Comparison of ENCODE assay signal across 8 cellular contexts in the genomic region with DNA sequence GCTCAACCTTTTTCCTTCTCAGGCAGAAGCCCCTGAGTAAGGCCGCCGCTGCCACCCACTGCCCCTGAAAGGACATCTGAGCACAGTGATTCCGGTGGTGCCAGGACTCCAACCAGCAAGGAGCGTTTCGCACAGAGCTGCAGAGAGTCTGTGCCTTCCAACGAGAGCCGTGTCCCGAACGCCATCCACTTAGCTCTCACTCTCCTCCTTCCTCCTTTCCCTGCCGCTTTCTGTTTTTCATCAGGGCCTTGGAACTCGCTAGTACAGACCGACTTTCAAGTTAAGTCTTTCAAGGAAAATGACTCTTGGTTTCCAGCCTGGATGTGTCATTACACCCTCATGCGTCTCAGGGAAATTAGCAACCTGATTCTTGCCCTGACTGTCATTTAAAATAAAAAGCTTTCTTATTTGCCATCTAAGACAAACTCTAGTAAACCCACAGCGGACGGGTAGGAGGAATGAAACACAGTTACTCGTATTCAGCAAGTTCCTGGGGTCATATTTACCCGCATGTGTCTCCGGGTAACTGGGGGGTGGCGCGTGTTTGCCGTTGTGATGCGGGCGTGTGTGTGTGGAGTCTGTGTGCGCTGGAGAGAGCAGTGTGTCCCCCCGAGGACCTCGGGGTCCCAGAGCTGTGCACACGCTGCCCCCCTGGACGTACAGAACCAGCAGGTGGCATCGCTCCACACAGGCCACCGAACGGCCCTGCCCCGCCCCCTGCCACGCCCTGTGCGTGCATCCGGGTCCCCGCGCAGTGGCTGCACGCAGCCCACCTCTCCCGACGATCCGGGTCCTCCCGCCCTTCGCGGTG. TPM values are rescaled to one million over a fixed set of nuclear protein-coding genes. Genes with fewer than 3 reads are reported as not detected.
DNase-seq lines count a peak whose midpoint lies in the region; TF ChIP-seq lines count a peak whose summit lies in the region.

No MANE protein-coding gene starts in this region.

- TF ChIP-seq POLR2A in tibial nerve (IDR thresholded peaks at IDR 0.05) = no peak

- H3K4me1 Mint-ChIP-seq in osteocyte (ENCODE audit: unreplicated experiment) = no peaks in the 10 kb centered on the region

- H3K27ac ChIP-seq in fibroblast of lung (ENCODE audit: insufficient read depth, low read length) (peak overlapping the region; percentile 27), tibial nerve (peak overlapping the region in 3 of 4 donors; percentile 9 to 66 (median 56))

- no peaks in the 10 kb centered on the region for H3K27me3 ChIP-seq in fibroblast of lung (ENCODE audit: control insufficient read depth, insufficient read depth, low read length)
- H3K27me3 ChIP-seq in tibial nerve = no peaks in the 10 kb centered on the region

- no peak overlapping the region for H3K4me3 Mint-ChIP-seq in osteocyte (ENCODE audit: unreplicated experiment)

- 29 to 43% methylated on average over 26 to 44 of the region's 44 CpGs for WGBS in tibial nerve, 2 donors

- H2AFZ ChIP-seq in fibroblast of lung (ENCODE audit: low read length) = peak overlapping the region; percentile 90

- H3K4me2 ChIP-seq in fibroblast of lung (ENCODE audit: extremely low read depth, insufficient read depth, low read length) = peak overlapping the region; percentile 95

- peak in 1 of 2 donors; percentile 9 for TF ChIP-seq CTCF in fibroblast of lung (conservative IDR thresholded peaks at IDR 0.05 in 1 of 2, IDR thresholded peaks at IDR 0.05 in 1 of 2; ENCODE audit: low read depth in 1 of 2, low read length in 2 of 2)
- TF ChIP-seq CTCF in osteocyte (IDR thresholded peaks at IDR 0.05) = no peak
- peak; percentile 5 to 67 (median 33) for TF ChIP-seq CTCF in tibial nerve (IDR thresholded peaks at IDR 0.05)

- DNase-seq in NCI-H748 (lab: John Stamatoyannopoulos, UW; ENCODE audit: unreplicated experiment) (peak; percentile 32), NCI-H748 treated with DMSO at 0.1 percent for 48 hours (lab: John Stamatoyannopoulos, UW) (no peak), NCI-H2171 (lab: John Stamatoyannopoulos, UW) (peak; percentile 88), activated T-cell treated with anti-CD3 and anti-CD28 coated beads for 4 hours (peak; percentile 26), fibroblast of lung (ENCODE audit: low read depth in 2 of 2) (peak; percentile 35 to 54), osteocyte (ENCODE audit: extremely low spot score, unreplicated experiment) (peak; percentile 79), tibial nerve (ENCODE audit: low spot score in 2 of 2) (no peak), OCI-M2 (lab: John Stamatoyannopoulos, UW; ENCODE audit: unreplicated experiment) (no peak)

- no peaks in the 10 kb centered on the region for H4K20me1 ChIP-seq in fibroblast of lung (ENCODE audit: control insufficient read depth, extremely low read depth, insufficient read depth, low read length)

- no peak overlapping the region for H3K27ac Mint-ChIP-seq in osteocyte (ENCODE audit: unreplicated experiment)

- H3K4me1 ChIP-seq in fibroblast of lung (ENCODE audit: control insufficient read depth, extremely low read depth, insufficient read depth, low read length) = no peaks in the 10 kb centered on the region
- H3K4me1 ChIP-seq in tibial nerve = peaks cover 0 to 11% (median 3%) of the 10 kb centered on the region in 4 donors

- no peaks in the 10 kb centered on the region for H3K36me3 Mint-ChIP-seq in osteocyte (ENCODE audit: unreplicated experiment)

- H3K79me2 ChIP-seq in fibroblast of lung (ENCODE audit: control insufficient read depth, insufficient read depth, low read length) = no peaks in the 10 kb centered on the region

- no peaks in the 10 kb centered on the region for H3K36me3 ChIP-seq in fibroblast of lung (ENCODE audit: control insufficient read depth, insufficient read depth, low read length)
- no peaks in the 10 kb centered on the region for H3K36me3 ChIP-seq in tibial nerve

- H3K9me3 ChIP-seq in fibroblast of lung (ENCODE audit: control insufficient read depth, insufficient read depth, low read depth, low read length) = no peaks in the 10 kb centered on the region
- no peaks in the 10 kb centered on the region for H3K9me3 ChIP-seq in tibial nerve

- H3K9ac ChIP-seq in fibroblast of lung (ENCODE audit: insufficient read depth, low read length) = peak overlapping the region; percentile 30

- peak overlapping the region; percentile 49 to 62 (median 54) for H3K4me3 ChIP-seq in fibroblast of lung (replicated peaks in 1 of 4; ENCODE audit: control extremely low read depth in 1 of 4, insufficient read depth in 1 of 4, low read depth in 3 of 4, low read length in 4 of 4)
- peak overlapping the region; percentile 43 to 59 (median 54) for H3K4me3 ChIP-seq in tibial nerve

- peak in 1 of 2 donors; percentile 15 for TF ChIP-seq EP300 in tibial nerve (IDR thresholded peaks at IDR 0.05)

- peaks cover 8% of the 10 kb centered on the region for H3K27me3 Mint-ChIP-seq in osteocyte (ENCODE audit: unreplicated experiment)

- H3K9me3 Mint-ChIP-seq in osteocyte (ENCODE audit: unreplicated experiment) = no peaks in the 10 kb centered on the region

RNA-seq across cellular contexts. Expression of a gene that starts 30.4 kb away (rescaled TPM):
- 32.5 and 73.7 TPM in 2 replicates for total RNA-seq in fibroblast of lung
- 4.2 and 9.8 TPM in 2 replicates for polyA plus RNA-seq in fibroblast of lung
- 5.4 and 9.5 TPM in 2 replicates for polyA plus RNA-seq in fibroblast of lung (2012)
- polyA minus RNA-seq in fibroblast of lung (ENCODE audit: low replicate concordance) = 6.0 and 12.2 TPM in 2 replicates
- 0.30 and 0.57 TPM in 2 replicates for total RNA-seq in osteocyte
- 10 to 100 TPM; 30.6 to 69.6 (median 36.1) TPM for total RNA-seq in tibial nerve

Comparison
In these comparisons a context has a peak if more than half of its experiments do, and no peak if none do; other contexts are left out.
1. DNase-seq: peak in NCI-H748 (single experiment), NCI-H2171 (single experiment), activated T-cell treated with anti-CD3 and anti-CD28 coated beads for 4 hours (single experiment), fibroblast of lung (2 of 2) and osteocyte (single experiment); none in NCI-H748 treated with DMSO at 0.1 percent for 48 hours (single experiment), tibial nerve (0 of 2) and OCI-M2 (single experiment).
2. RNA of a gene that starts 30.4 kb away (total RNA-seq): 30.6 to 69.6 TPM in tibial nerve and 32.5 to 73.7 TPM in fibroblast of lung; 0.30 to 0.57 TPM in osteocyte; every median in the first group is over 10 times any median in the second.